Comparison of ENCODE assay signal across 10 cellular contexts in genomic region chr1:26360807-26361604, GRCh38. TPM values are rescaled to one million over a fixed set of nuclear protein-coding genes. Genes with fewer than 3 reads are reported as not detected.
A peak's percentile ranks its signal among the peaks of the same experiment; 100 is the strongest.
DNase-seq lines count a peak whose midpoint lies in the region; ATAC-seq and TF ChIP-seq lines count a peak whose summit lies in the region.
"Had no signal": no experiment of that assay in that cellular context is flagged by ENCODE, and none has a peak within 500 bp of the region (broad histone marks: within the 10 kb centered on the region; RNA-seq: fewer than 3 reads in every experiment).

No MANE protein-coding gene starts in this region.

- intact Hi-C loops in activated CD4-positive, alpha-beta T cell treated with anti-CD3 and anti-CD28 coated beads for 36 hours (cut with DNase I, micrococcal nuclease) = loop anchor here in 1 of 2 experiments (5.0 kb wide), 1 partner anchor 84 kb away; no protein-coding TSS in a partner anchor
- intact Hi-C loops in activated CD8-positive, alpha-beta T cell treated with anti-CD3 and anti-CD28 coated beads for 36 hours (cut with micrococcal nuclease) = no loop called here

- POLR2A ChIA-PET in activated CD4-positive, alpha-beta T cell treated with anti-CD3 and anti-CD28 coated beads for 36 hours (lab: Charles Lee) = interaction anchor here (0.9 kb wide), 1 partner anchor 39 kb away, joined by 3 read pairs; no protein-coding TSS in a partner anchor
- POLR2A ChIA-PET in activated CD8-positive, alpha-beta T cell treated with anti-CD3 and anti-CD28 coated beads for 36 hours (lab: Charles Lee) = interaction anchor here (1.0 kb wide), 2 partner anchors 16 to 17 kb away, joined by 4 to 5 read pairs; no protein-coding TSS in a partner anchor

- CTCF ChIA-PET in activated CD4-positive, alpha-beta T cell treated with anti-CD3 and anti-CD28 coated beads for 36 hours (lab: Charles Lee) = interaction anchor here (0.6 to 5.0 kb wide), 5 partner anchors 12 to 191 kb away, joined by 3 to 24 read pairs (median 7); partner anchors contain the start of genes DHDDS and ZNF683
- CTCF ChIA-PET in activated CD8-positive, alpha-beta T cell treated with anti-CD3 and anti-CD28 coated beads for 36 hours (lab: Charles Lee) = interaction anchor here (1.2 to 4.1 kb wide), 7 partner anchors 9 to 85 kb away, joined by 3 to 53 read pairs (median 5); no protein-coding TSS in a partner anchor

- no peaks in the 10 kb centered on the region for H3K9me3 Mint-ChIP-seq in activated CD4-positive, alpha-beta T cell treated with anti-CD3 and anti-CD28 coated beads for 36 hours (ENCODE audit: low read depth)
- H3K9me3 Mint-ChIP-seq in activated CD8-positive, alpha-beta T cell treated with anti-CD3 and anti-CD28 coated beads for 36 hours = no peaks in the 10 kb centered on the region

- no peaks in the 10 kb centered on the region for H3K36me3 ChIP-seq in hepatocyte (replicated peaks; ENCODE audit: insufficient read depth, low read depth)
- H3K36me3 ChIP-seq in skeletal muscle satellite cell (ENCODE audit: insufficient read depth, low read length) = no peaks in the 10 kb centered on the region

- 82% methylated on average over 27 of the region's 27 CpGs for WGBS in hepatocyte (ENCODE audit: low lambda C conversion rate, missing lambda C conversion rate)

- ATAC-seq in activated CD4-positive, alpha-beta T cell treated with anti-CD3 and anti-CD28 coated beads for 36 hours = no peak
- ATAC-seq in activated CD8-positive, alpha-beta T cell treated with anti-CD3 and anti-CD28 coated beads for 36 hours = no peak

- no peaks in the 10 kb centered on the region for H3K79me2 ChIP-seq in hepatocyte

- H3K4me2 ChIP-seq in hepatocyte (peak overlapping the region; percentile 91), skeletal muscle satellite cell (ENCODE audit: low read length) (peak overlapping the region; percentile 64)

- H3K4me3 Mint-ChIP-seq in activated CD4-positive, alpha-beta T cell treated with anti-CD3 and anti-CD28 coated beads for 36 hours = peak overlapping the region; percentile 53
- H3K4me3 Mint-ChIP-seq in activated CD8-positive, alpha-beta T cell treated with anti-CD3 and anti-CD28 coated beads for 36 hours = peak overlapping the region; percentile 60

- no peaks in the 10 kb centered on the region for H3K36me3 Mint-ChIP-seq in activated CD4-positive, alpha-beta T cell treated with anti-CD3 and anti-CD28 coated beads for 36 hours (ENCODE audit: low read depth)
- no peaks in the 10 kb centered on the region for H3K36me3 Mint-ChIP-seq in activated CD8-positive, alpha-beta T cell treated with anti-CD3 and anti-CD28 coated beads for 36 hours (ENCODE audit: low read depth)

- no peak overlapping the region for H3K4me3 ChIP-seq in hepatocyte
- H3K4me3 ChIP-seq in skeletal muscle satellite cell (ENCODE audit: low read length) = no peak overlapping the region

- H3K27ac ChIP-seq in hepatocyte = no peak overlapping the region

- H3K27ac Mint-ChIP-seq in activated CD4-positive, alpha-beta T cell treated with anti-CD3 and anti-CD28 coated beads for 36 hours = no peak overlapping the region
- no peak overlapping the region for H3K27ac Mint-ChIP-seq in activated CD8-positive, alpha-beta T cell treated with anti-CD3 and anti-CD28 coated beads for 36 hours

- no peak for TF ChIP-seq CTCF in activated CD8-positive, alpha-beta T cell treated with anti-CD3 and anti-CD28 coated beads for 36 hours (IDR thresholded peaks at IDR 0.05)
- TF ChIP-seq CTCF in hepatocyte (IDR thresholded peaks at IDR 0.05; ENCODE audit: poor library complexity) = no peak

- H3K4me1 ChIP-seq in hepatocyte (ENCODE audit: insufficient read depth) (peaks cover 15% of the 10 kb centered on the region), skeletal muscle satellite cell (ENCODE audit: control insufficient read depth, insufficient read depth, low read length) (peaks cover 5% of the 10 kb centered on the region)

- no peak overlapping the region for H2AFZ ChIP-seq in hepatocyte

- peaks cover 11% of the 10 kb centered on the region for H3K27me3 Mint-ChIP-seq in activated CD4-positive, alpha-beta T cell treated with anti-CD3 and anti-CD28 coated beads for 36 hours
- peaks cover 17% of the 10 kb centered on the region for H3K27me3 Mint-ChIP-seq in activated CD8-positive, alpha-beta T cell treated with anti-CD3 and anti-CD28 coated beads for 36 hours

- H3K9me3 ChIP-seq in hepatocyte (ENCODE audit: low read depth) (no peaks in the 10 kb centered on the region), skeletal muscle satellite cell (replicated peaks; ENCODE audit: low read length) (no peaks in the 10 kb centered on the region)

- H3K9me2 ChIP-seq in hepatocyte (replicated peaks; ENCODE audit: insufficient read depth) = no peaks in the 10 kb centered on the region

- DNase-seq in activated CD4-positive, alpha-beta T cell treated with anti-CD3 and anti-CD28 coated beads for 36 hours = no peak
- no peak for DNase-seq in activated CD4-positive, alpha-beta T cell treated with anti-CD3 and anti-CD28 coated beads, Interleukin-2, amount 50 U/mL, for 1 hour
- no peak for DNase-seq in activated CD8-positive, alpha-beta T cell treated with anti-CD3 and anti-CD28 coated beads for 36 hours
- DNase-seq in hepatocyte (ENCODE audit: low spot score) (no peak), mucosa of gallbladder (ENCODE audit: low spot score) (no peak), glomerular visceral epithelial cell (ENCODE audit: extremely low spot score) (no peak), NCI-H1417 treated with DMSO at 0.1 percent for 48 hours (lab: John Stamatoyannopoulos, UW) (no peak)
- DNase-seq: ACHN had no signal

- H4K20me1 ChIP-seq in hepatocyte (ENCODE audit: insufficient read depth, poor library complexity, severe bottlenecking) = no peaks in the 10 kb centered on the region

- peaks cover 32% of the 10 kb centered on the region for H3K4me1 Mint-ChIP-seq in activated CD4-positive, alpha-beta T cell treated with anti-CD3 and anti-CD28 coated beads for 36 hours
- peaks cover 42% of the 10 kb centered on the region for H3K4me1 Mint-ChIP-seq in activated CD8-positive, alpha-beta T cell treated with anti-CD3 and anti-CD28 coated beads for 36 hours (ENCODE audit: low read depth)

- no peak overlapping the region for H3K9ac ChIP-seq in skeletal muscle satellite cell (ENCODE audit: low read depth, low read length)

- H3K27me3 ChIP-seq in hepatocyte (peaks cover 8% of the 10 kb centered on the region), skeletal muscle satellite cell (ENCODE audit: control insufficient read depth, insufficient read depth, low read length) (peaks cover 66% of the 10 kb centered on the region)

RNA-seq across cellular contexts. Expression of gene CRYBG2, which starts 7.1 kb away (rescaled TPM):
- 1 to 10 TPM; 1.5 to 1.6 TPM for total RNA-seq in activated CD4-positive, alpha-beta T cell treated with anti-CD3 and anti-CD28 coated beads for 36 hours
- total RNA-seq in activated CD8-positive, alpha-beta T cell treated with anti-CD3 and anti-CD28 coated beads for 36 hours = 1 to 10 TPM; 4.5 to 6.4 TPM
- total RNA-seq in hepatocyte = 7.1 and 15.6 TPM in 2 replicates
- polyA plus RNA-seq in hepatocyte = 20.1 and 21.6 TPM in 2 replicates
- total RNA-seq in skeletal muscle satellite cell (2012; rRNA removed) = not detected in 2 replicates
- 25.5 TPM for total RNA-seq in mucosa of gallbladder

RNA-seq across cellular contexts. Expression of gene ZNF683, which starts 11.5 kb away (rescaled TPM):
- not detected for total RNA-seq in activated CD4-positive, alpha-beta T cell treated with anti-CD3 and anti-CD28 coated beads for 36 hours
- 1 to 10 TPM in 1 of 2 experiments, under 1 TPM in 1; 0.69 to 1.3 TPM for total RNA-seq in activated CD8-positive, alpha-beta T cell treated with anti-CD3 and anti-CD28 coated beads for 36 hours
- not detected in 2 replicates for total RNA-seq in hepatocyte
- not detected in 2 replicates for polyA plus RNA-seq in hepatocyte
- total RNA-seq in skeletal muscle satellite cell (2012; rRNA removed) = not detected in 2 replicates
- 2.9 TPM for total RNA-seq in mucosa of gallbladder
- total RNA-seq: HT1080 had no signal

RNA-seq across cellular contexts. Expression of gene CD52, which starts 43.2 kb away (rescaled TPM):
- total RNA-seq in activated CD4-positive, alpha-beta T cell treated with anti-CD3 and anti-CD28 coated beads for 36 hours = 100 to 1,000 TPM; 216 to 217 TPM
- total RNA-seq in activated CD8-positive, alpha-beta T cell treated with anti-CD3 and anti-CD28 coated beads for 36 hours = 100 to 1,000 TPM; 324 to 344 TPM
- total RNA-seq in hepatocyte = 1.2 and 8.1 TPM in 2 replicates
- 3.9 and 12.9 TPM in 2 replicates for polyA plus RNA-seq in hepatocyte
- not detected in 2 replicates for total RNA-seq in skeletal muscle satellite cell (2012; rRNA removed)
- total RNA-seq in mucosa of gallbladder = 21.1 TPM
- total RNA-seq: HT1080 had no signal

RNA-seq across cellular contexts. Expression of gene LIN28A, which starts 49.6 kb away (rescaled TPM):
- not detected for total RNA-seq in activated CD4-positive, alpha-beta T cell treated with anti-CD3 and anti-CD28 coated beads for 36 hours
- total RNA-seq in activated CD8-positive, alpha-beta T cell treated with anti-CD3 and anti-CD28 coated beads for 36 hours = not detected
- total RNA-seq in hepatocyte = 0.43 and 0.64 TPM in 2 replicates
- 0.13 and 0.23 TPM in 2 replicates for polyA plus RNA-seq in hepatocyte
- total RNA-seq in skeletal muscle satellite cell (2012; rRNA removed) = not detected in 2 replicates
- 1.4 TPM for total RNA-seq in mucosa of gallbladder
- total RNA-seq: HT1080 had no signal

RNA-seq across cellular contexts. Expression of gene UBXN11, which starts 54.6 kb away (rescaled TPM):
- 10 to 100 TPM; 19.4 to 22.2 TPM for total RNA-seq in activated CD4-positive, alpha-beta T cell treated with anti-CD3 and anti-CD28 coated beads for 36 hours
- 10 to 100 TPM; 24.9 to 26.0 TPM for total RNA-seq in activated CD8-positive, alpha-beta T cell treated with anti-CD3 and anti-CD28 coated beads for 36 hours
- total RNA-seq in hepatocyte = 3.1 and 6.9 TPM in 2 replicates
- polyA plus RNA-seq in hepatocyte = 17.1 and 34.0 TPM in 2 replicates
- 2.8 TPM in 2 replicates for total RNA-seq in skeletal muscle satellite cell (2012; rRNA removed)
- 21.3 TPM for total RNA-seq in mucosa of gallbladder
